20 cellular contexts compared by ENCODE assay signal in the genomic region with DNA sequence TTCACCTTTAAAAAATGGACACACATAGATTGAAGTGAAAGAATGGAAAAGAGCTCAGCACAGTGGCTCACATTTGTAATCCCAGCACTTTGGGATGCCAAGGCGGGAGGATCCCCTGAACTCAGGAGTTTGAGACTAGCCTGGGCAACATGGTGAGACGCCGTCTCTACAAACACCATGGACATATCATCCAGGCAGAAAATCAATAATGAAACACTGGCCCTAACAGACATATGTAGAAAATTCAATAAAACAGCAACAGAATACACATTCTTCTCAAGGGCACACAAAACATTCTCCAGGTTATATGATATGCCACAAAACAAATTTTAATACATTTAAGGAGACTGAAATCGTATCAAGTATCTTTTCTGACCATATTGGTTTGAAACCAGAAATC. TPM values are rescaled to one million over a fixed set of nuclear protein-coding genes. Genes with fewer than 3 reads are reported as not detected.
A peak's percentile ranks its signal among the peaks of the same experiment; 100 is the strongest.
DNase-seq lines count a peak whose midpoint lies in the region; ATAC-seq lines count a peak whose summit lies in the region.
"Had no signal": no experiment of that assay in that cellular context is flagged by ENCODE, and none has a peak within 500 bp of the region (broad histone marks: within the 10 kb centered on the region; RNA-seq: fewer than 3 reads in every experiment).

No MANE protein-coding gene starts in this region.

- no peak overlapping the region for H3K4me3 Mint-ChIP-seq in activated T-cell treated with anti-CD3 and anti-CD28 coated beads, Interleukin-2, amount 50 U/mL, for 72 hours
- H3K4me3 Mint-ChIP-seq in CD4-positive, CD25-positive, alpha-beta regulatory T cell: peak overlapping the region in 1 of 4 donors; percentile 51
- H3K4me3 Mint-ChIP-seq in T-helper 17 cell: no peak overlapping the region
- H3K4me3 Mint-ChIP-seq: CD14-positive monocyte, HFFc6 had no signal

- no peak for DNase-seq in activated T-cell treated with anti-CD3 and anti-CD28 coated beads, Interleukin-2, amount 50 U/mL, for 72 hours
- DNase-seq in activated T-cell treated with anti-CD3 and anti-CD28 coated beads for 4 hours: no peak
- DNase-seq in CD4-positive, CD25-positive, alpha-beta regulatory T cell: no peak
- DNase-seq in T-helper 17 cell: no peak
- DNase-seq in posterior vena cava (ENCODE audit: low spot score): no peak
- DNase-seq: 8988T; ACHN; AML-193; BE2C; CD4-positive, alpha-beta memory T cell; COR-L47; DMS153; DND-41; GOT3; HFFc6 had no signal

- no peaks in the 10 kb centered on the region for H3K27me3 ChIP-seq in CD4-positive, CD25-positive, alpha-beta regulatory T cell (ENCODE audit: control insufficient read depth, insufficient read depth, low read length)
- H3K27me3 ChIP-seq: BE2C; BLaER1 treated with 17β-estradiol and CSF1 and Interleukin-3, amounts not matched to agents 10 nM and 100 nM had no signal

- no peak overlapping the region for H3K4me3 ChIP-seq in CD4-positive, CD25-positive, alpha-beta regulatory T cell (ENCODE audit: low read depth, low read length)
- H3K4me3 ChIP-seq: A549; BLaER1 treated with 17β-estradiol and CSF1 and Interleukin-3, amounts not matched to agents 10 nM and 100 nM; HAP-1 had no signal

- peak overlapping the region; percentile 7 for H3K27ac Mint-ChIP-seq in activated T-cell treated with anti-CD3 and anti-CD28 coated beads, Interleukin-2, amount 50 U/mL, for 72 hours
- peak overlapping the region in 2 of 3 donors; percentile 25 to 60 for H3K27ac Mint-ChIP-seq in CD4-positive, CD25-positive, alpha-beta regulatory T cell
- peak overlapping the region; percentile 19 for H3K27ac Mint-ChIP-seq in T-helper 17 cell
- H3K27ac Mint-ChIP-seq: CD14-positive monocyte, HFFc6 had no signal

- no peaks in the 10 kb centered on the region for H3K27me3 Mint-ChIP-seq in activated T-cell treated with anti-CD3 and anti-CD28 coated beads, Interleukin-2, amount 50 U/mL, for 72 hours (ENCODE audit: low read depth)
- H3K27me3 Mint-ChIP-seq in CD4-positive, CD25-positive, alpha-beta regulatory T cell: no peaks in the 10 kb centered on the region
- no peaks in the 10 kb centered on the region for H3K27me3 Mint-ChIP-seq in T-helper 17 cell
- H3K27me3 Mint-ChIP-seq: CD4-positive, alpha-beta memory T cell had no signal

- H3K36me3 Mint-ChIP-seq in activated T-cell treated with anti-CD3 and anti-CD28 coated beads, Interleukin-2, amount 50 U/mL, for 72 hours (ENCODE audit: insufficient read depth in 2 of 2): peaks cover 12 to 32% of the 10 kb centered on the region in 2 donors
- peaks cover 57% of the 10 kb centered on the region for H3K36me3 Mint-ChIP-seq in CD4-positive, CD25-positive, alpha-beta regulatory T cell
- peaks cover 21% of the 10 kb centered on the region for H3K36me3 Mint-ChIP-seq in T-helper 17 cell (ENCODE audit: low read depth)

- peaks cover 21% of the 10 kb centered on the region for H3K4me1 ChIP-seq in CD4-positive, CD25-positive, alpha-beta regulatory T cell (ENCODE audit: control insufficient read depth, insufficient read depth, low read length, poor library complexity, severe bottlenecking)
- H3K4me1 ChIP-seq: A549, BE2C, HAP-1 had no signal

- peaks cover 51% of the 10 kb centered on the region for H3K4me1 Mint-ChIP-seq in activated T-cell treated with anti-CD3 and anti-CD28 coated beads, Interleukin-2, amount 50 U/mL, for 72 hours (ENCODE audit: low read depth)
- H3K4me1 Mint-ChIP-seq in CD4-positive, CD25-positive, alpha-beta regulatory T cell: peaks cover 44 to 70% (median 56%) of the 10 kb centered on the region in 4 donors
- peaks cover 38% of the 10 kb centered on the region for H3K4me1 Mint-ChIP-seq in T-helper 17 cell

- ATAC-seq in activated T-cell treated with anti-CD3 and anti-CD28 coated beads, Interleukin-2, amount 50 U/mL, for 72 hours (replicated peaks in 1 of 2): no peak
- no peak for ATAC-seq in CD4-positive, CD25-positive, alpha-beta regulatory T cell (ENCODE audit: low read depth in 2 of 2)
- ATAC-seq in T-helper 17 cell (no peak), HG02885 (IDR thresholded peaks at IDR 0.05; ENCODE audit: poor library complexity, unreplicated experiment) (no peak)
- ATAC-seq: A549 had no signal

- H3K9me3 ChIP-seq in CD4-positive, CD25-positive, alpha-beta regulatory T cell (ENCODE audit: control insufficient read depth in 2 of 2, low read length in 2 of 2): no peaks in the 10 kb centered on the region
- H3K9me3 ChIP-seq in T-helper 17 cell (ENCODE audit: control insufficient read depth, low read length, poor library complexity, severe bottlenecking): no peaks in the 10 kb centered on the region
- H3K9me3 ChIP-seq: A549, BE2C, HAP-1 had no signal

- peaks cover 58% of the 10 kb centered on the region for H3K36me3 ChIP-seq in CD4-positive, CD25-positive, alpha-beta regulatory T cell (ENCODE audit: control insufficient read depth, insufficient read depth, low read length)
- H3K36me3 ChIP-seq: BE2C, HAP-1 had no signal

- intact Hi-C loops in posterior vena cava (cut with DNase I): no loop called here

- H3K27ac ChIP-seq in CD4-positive, CD25-positive, alpha-beta regulatory T cell (ENCODE audit: insufficient read depth, low read length, poor library complexity, severe bottlenecking): peak overlapping the region; percentile 17
- H3K27ac ChIP-seq: A549; BLaER1 treated with 17β-estradiol and CSF1 and Interleukin-3, amounts not matched to agents 10 nM and 100 nM had no signal

- H3K9me3 Mint-ChIP-seq in activated T-cell treated with anti-CD3 and anti-CD28 coated beads, Interleukin-2, amount 50 U/mL, for 72 hours: no peaks in the 10 kb centered on the region
- peaks cover 0 to 4% (median 0%) of the 10 kb centered on the region in 7 donors for H3K9me3 Mint-ChIP-seq in CD4-positive, CD25-positive, alpha-beta regulatory T cell
- H3K9me3 Mint-ChIP-seq: CD14-positive monocyte; CD4-positive, alpha-beta memory T cell; HFFc6 had no signal

RNA-seq across cellular contexts. Expression of a gene that starts 7.4 kb away (rescaled TPM):
- 10 to 100 TPM; 56.6 to 66.1 TPM for total RNA-seq in activated T-cell treated with anti-CD3 and anti-CD28 coated beads, Interleukin-2, amount 50 U/mL, for 72 hours
- total RNA-seq in CD4-positive, CD25-positive, alpha-beta regulatory T cell: 50.7 TPM
- 100 to 1,000 TPM in 3 of 4 donors, 10 to 100 TPM in 1; 94.7 to 168 (median 142) TPM for polyA plus RNA-seq in CD4-positive, CD25-positive, alpha-beta regulatory T cell
- total RNA-seq in T-helper 17 cell (10 to 100 TPM; 27.8 to 37.6 TPM), posterior vena cava (10 to 100 TPM; 46.7 to 50.0 TPM)
